In genomic region chr10:87771871-87772500, GRCh38 we compare ENCODE assay signal across 8 cellular contexts. TPM values are rescaled to one million over a fixed set of nuclear protein-coding genes. Genes with fewer than 3 reads are reported as not detected.
DNase-seq lines count a peak whose midpoint lies in the region; ATAC-seq and TF ChIP-seq lines count a peak whose summit lies in the region.

No MANE protein-coding gene starts in this region.

- no peaks in the 10 kb centered on the region for H3K9me3 ChIP-seq in breast epithelium
- no peaks in the 10 kb centered on the region for H3K9me3 ChIP-seq in lung (ENCODE audit: control insufficient read depth in 2 of 2, insufficient read depth in 1 of 2, low read length in 1 of 2)

- H3K4me3 ChIP-seq in breast epithelium = no peak overlapping the region
- H3K4me3 ChIP-seq in lung = no peak overlapping the region

- H3K4me1 ChIP-seq in breast epithelium (no peaks in the 10 kb centered on the region), lung (ENCODE audit: control insufficient read depth in 2 of 2, insufficient read depth in 2 of 2, low read length in 2 of 2) (no peaks in the 10 kb centered on the region)

- H3K9me3 Mint-ChIP-seq in T-helper 2 cell treated with Interferon-gamma antibody and Interleukin-4, amounts not matched to agents 5 μg/mL and 100 μg/mL, for 36 hours = no peaks in the 10 kb centered on the region

- H3K27me3 Mint-ChIP-seq in T-helper 2 cell treated with Interferon-gamma antibody and Interleukin-4, amounts not matched to agents 5 μg/mL and 100 μg/mL, for 36 hours (ENCODE audit: low read depth) = no peaks in the 10 kb centered on the region

- DNase-seq in DMS 273 (lab: John Stamatoyannopoulos, UW; ENCODE audit: unreplicated experiment) (peak; percentile 35), DMS 273 treated with DMSO at 0.1 percent for 48 hours (lab: John Stamatoyannopoulos, UW) (no peak), MV-4-11 (lab: John Stamatoyannopoulos, UW) (peak; percentile 12), breast epithelium (ENCODE audit: low spot score in 2 of 2) (no peak), lung (ENCODE audit: low spot score) (no peak), NCI-H2029 (lab: John Stamatoyannopoulos, UW) (no peak)
- no peak for DNase-seq in stimulated activated CD4-positive, alpha-beta T cell treated with anti-CD3 and anti-CD28 coated beads, Interleukin-12 subunit alpha, Interleukin-12 subunit beta, amount 100 ng/mL, for 4 hours
- no peak for DNase-seq in T-helper 2 cell treated with Interferon-gamma antibody and Interleukin-4, amounts not matched to agents 5 μg/mL and 100 μg/mL, for 36 hours (ENCODE audit: low spot score)

- H3K27me3 ChIP-seq in breast epithelium (no peaks in the 10 kb centered on the region), lung (ENCODE audit: control insufficient read depth, insufficient read depth) (no peaks in the 10 kb centered on the region)

- H3K36me3 Mint-ChIP-seq in T-helper 2 cell treated with Interferon-gamma antibody and Interleukin-4, amounts not matched to agents 5 μg/mL and 100 μg/mL, for 36 hours (ENCODE audit: low read depth) = peaks cover 35% of the 10 kb centered on the region

- H3K27ac ChIP-seq in breast epithelium (no peak overlapping the region), lung (ENCODE audit: low read depth in 1 of 2, low read length in 1 of 2) (no peak overlapping the region)

- no peak overlapping the region for H3K4me3 Mint-ChIP-seq in T-helper 2 cell treated with Interferon-gamma antibody and Interleukin-4, amounts not matched to agents 5 μg/mL and 100 μg/mL, for 36 hours

- intact Hi-C loops in breast epithelium (cut with DNase I; ENCODE audit: low total_unique reads) = loop anchor here (10.0 kb wide), 1 partner anchor 763 kb away; no protein-coding TSS in a partner anchor

- H3K27ac Mint-ChIP-seq in T-helper 2 cell treated with Interferon-gamma antibody and Interleukin-4, amounts not matched to agents 5 μg/mL and 100 μg/mL, for 36 hours = no peak overlapping the region

- 92 to 98% methylated on average over 2 of the region's 2 CpGs for WGBS in lung, 2 donors

- H3K36me3 ChIP-seq in breast epithelium (no peaks in the 10 kb centered on the region), lung (ENCODE audit: control insufficient read depth in 2 of 2, insufficient read depth in 2 of 2, low read length in 2 of 2) (peaks cover 1 to 6% of the 10 kb centered on the region in 2 donors)

- no peak for TF ChIP-seq POLR2A in breast epithelium (IDR thresholded peaks at IDR 0.05)

- peak; percentile 42 to 58 (median 48) for TF ChIP-seq CTCF in breast epithelium (IDR thresholded peaks at IDR 0.05)
- peak; percentile 18 for TF ChIP-seq CTCF in lung (IDR thresholded peaks at IDR 0.05; ENCODE audit: control extremely low read depth, extremely low read depth)

- no peak for ATAC-seq in lung (ENCODE audit: insufficient read depth, low FRiP score)

- peaks cover 6% of the 10 kb centered on the region for H3K4me1 Mint-ChIP-seq in T-helper 2 cell treated with Interferon-gamma antibody and Interleukin-4, amounts not matched to agents 5 μg/mL and 100 μg/mL, for 36 hours (ENCODE audit: low read depth)

RNA-seq across cellular contexts. Expression of gene ATAD1, which starts 46.0 kb away (rescaled TPM):
- total RNA-seq in breast epithelium = 10 to 100 TPM; 40.6 to 49.6 (median 41.0) TPM
- total RNA-seq in lung = 10 to 100 TPM; 37.6 to 50.2 TPM
- 10 to 100 TPM; 11.6 to 19.8 TPM for polyA plus RNA-seq in lung

Comparison
In these comparisons a context has a peak if more than half of its experiments do, and no peak if none do; other contexts are left out.
1. DNase-seq: peak in DMS 273 (single experiment) and MV-4-11 (single experiment); none in DMS 273 treated with DMSO at 0.1 percent for 48 hours (single experiment), breast epithelium (0 of 2), lung (single experiment), stimulated activated CD4-positive, alpha-beta T cell treated with anti-CD3 and anti-CD28 coated beads, Interleukin-12 subunit alpha, Interleukin-12 subunit beta, amount 100 ng/mL, for 4 hours (single experiment), T-helper 2 cell treated with Interferon-gamma antibody and Interleukin-4, amounts not matched to agents 5 μg/mL and 100 μg/mL, for 36 hours (single experiment) and NCI-H2029 (single experiment).